Comparison of ENCODE assay signal across 9 cellular contexts in the genomic region with DNA sequence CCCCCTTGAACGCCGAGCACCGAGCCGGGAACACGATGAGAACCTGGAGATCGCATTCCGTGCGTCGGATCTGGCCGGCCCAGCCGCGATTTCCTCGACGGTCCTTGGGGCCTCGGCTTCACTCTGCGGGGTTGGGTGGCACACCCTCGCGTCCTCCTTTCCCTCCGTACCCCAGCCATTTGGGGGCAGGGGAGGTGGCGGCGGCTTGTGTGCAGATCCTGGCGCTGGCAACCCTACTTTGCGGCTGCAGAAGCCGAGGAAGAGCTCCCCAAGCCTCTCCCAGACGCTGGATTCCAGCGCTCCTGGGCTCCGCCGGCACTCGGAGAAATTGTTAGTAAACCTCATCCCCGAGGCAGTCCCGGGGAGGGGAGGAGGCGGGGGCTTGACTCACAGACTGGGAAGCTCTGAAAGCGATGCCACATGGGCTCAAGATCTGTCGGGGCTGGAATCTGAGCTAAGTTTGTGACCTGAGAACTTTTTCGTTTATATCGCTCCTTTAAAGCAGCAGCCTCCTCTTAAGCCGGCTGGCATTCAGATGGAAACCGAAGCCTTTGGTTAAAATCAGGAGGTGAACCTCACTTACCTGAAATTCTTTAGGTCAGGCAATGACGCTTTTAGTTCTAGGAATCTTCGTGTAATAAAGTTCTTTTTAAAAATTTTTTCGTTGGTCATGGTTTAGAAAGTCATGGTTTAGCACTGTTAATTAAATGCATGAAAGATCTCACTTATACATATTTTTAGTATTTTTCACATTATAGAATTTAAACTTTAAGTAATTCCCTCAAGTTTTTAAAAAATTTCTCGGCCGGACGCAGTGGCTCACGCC. TPM values are rescaled to one million over a fixed set of nuclear protein-coding genes. Genes with fewer than 3 reads are reported as not detected.
DNase-seq lines count a peak whose midpoint lies in the region; ATAC-seq, FAIRE-seq and TF ChIP-seq lines count a peak whose summit lies in the region.
"Had no signal": no experiment of that assay in that cellular context is flagged by ENCODE, and none has a peak within 500 bp of the region (broad histone marks: within the 10 kb centered on the region; RNA-seq: fewer than 3 reads in every experiment).

No MANE protein-coding gene starts in this region.

- H3K4me1 ChIP-seq in HUES64 (ENCODE audit: insufficient read depth, low read length) (peaks cover 16% of the 10 kb centered on the region), H1 (replicated peaks in 1 of 4; ENCODE audit: control insufficient read depth in 3 of 4, insufficient read depth in 4 of 4, low read length in 3 of 4) (peaks cover 0 to 5% (median 2%) of the 10 kb centered on the region in 4 experiments; a peak in 4 of 7 replicates), lower lobe of right lung (peaks cover 22% of the 10 kb centered on the region)

- H3K9ac ChIP-seq in HUES64 (ENCODE audit: low read depth, low read length): peak overlapping the region; percentile 83
- peak overlapping the region; percentile 72 to 89 (median 86) for H3K9ac ChIP-seq in H1 (replicated peaks in 1 of 4; ENCODE audit: extremely low read depth in 1 of 4, low read depth in 3 of 4, low read length in 3 of 4)

- no peak overlapping the region for H2AK5ac ChIP-seq in H1 (ENCODE audit: low read depth, low read length)

- TF ChIP-seq POLR2A in H1 (IDR thresholded peaks at IDR 0.05; ENCODE audit: control extremely low read depth in 1 of 2, low read depth in 2 of 2, low read length in 2 of 2): peak in 1 of 2 experiments; percentile 51; a peak in 2 of 3 replicates

- no peak overlapping the region for H2BK20ac ChIP-seq in H1 (ENCODE audit: low read length)

- no peak overlapping the region for H3K23ac ChIP-seq in H1 (ENCODE audit: insufficient read length)

- H2AFZ ChIP-seq in H1 (ENCODE audit: low read length): peak overlapping the region; percentile 28; the same call in 1 of the 2 replicates

- peaks cover 3 to 48% of the 10 kb centered on the region in 2 experiments; a peak in 3 of 4 replicates for H3K79me2 ChIP-seq in H1 (ENCODE audit: control insufficient read depth in 1 of 2, insufficient read depth in 2 of 2, low read length in 2 of 2)

- no peak overlapping the region for H3K4ac ChIP-seq in H1 (replicated peaks; ENCODE audit: insufficient read length, low read depth, low read length)

- no peaks in the 10 kb centered on the region for H3K9me3 ChIP-seq in HUES64 (ENCODE audit: insufficient read depth, low read depth, low read length)
- H3K9me3 ChIP-seq in H1 (ENCODE audit: insufficient read depth in 2 of 2, low read depth in 1 of 2, low read length in 1 of 2): no peaks in the 10 kb centered on the region
- H3K9me3 ChIP-seq in lower lobe of right lung: no peaks in the 10 kb centered on the region

- H4K8ac ChIP-seq in H1 (ENCODE audit: extremely low read depth, insufficient read depth, low read length): peak overlapping the region; percentile 99

- intact Hi-C loops in lower lobe of right lung (cut with DNase I): no loop called here

- TF ChIP-seq CTCF in H1 (IDR thresholded peaks at IDR 0.05; ENCODE audit: control extremely low read depth in 1 of 3, insufficient read depth in 1 of 3, low read depth in 1 of 3, low read length in 3 of 3) (no peak), lower lobe of right lung (IDR thresholded peaks at IDR 0.05) (no peak)

- H2BK12ac ChIP-seq in H1 (ENCODE audit: low read depth, low read length): no peak overlapping the region

- H4K91ac ChIP-seq in H1 (replicated peaks; ENCODE audit: insufficient read length, low read length): peak overlapping the region; percentile 27

- peak overlapping the region; percentile 85 for H3K18ac ChIP-seq in H1 (ENCODE audit: extremely low read depth, low read length)

- ATAC-seq in GM21529 (IDR thresholded peaks at IDR 0.05; ENCODE audit: unreplicated experiment) (peak; percentile 19), lower lobe of right lung (peak; percentile 78 to 86)

- peak overlapping the region; percentile 79 to 85 for H3K4me2 ChIP-seq in H1 (ENCODE audit: insufficient read depth in 1 of 2, low read depth in 2 of 2, low read length in 2 of 2)

- H3K56ac ChIP-seq in H1 (replicated peaks; ENCODE audit: insufficient read length, low read depth, low read length): peak overlapping the region; percentile 60

- peaks cover 2% of the 10 kb centered on the region; the same call in 1 of the 2 replicates for H3K79me1 ChIP-seq in H1 (ENCODE audit: low read depth, low read length)

- H2BK120ac ChIP-seq in H1 (replicated peaks; ENCODE audit: low read depth, low read length): no peak overlapping the region

- peak overlapping the region; percentile 50 for H3K14ac ChIP-seq in H1 (ENCODE audit: insufficient read length)

- H3K4me3 ChIP-seq in HUES64 (ENCODE audit: low read length) (peak overlapping the region; percentile 91), H1 (ENCODE audit: extremely low read depth in 1 of 4, insufficient read depth in 2 of 4, low read depth in 3 of 4, low read length in 4 of 4) (peak overlapping the region; percentile 81 to 92 (median 86)), lower lobe of right lung (peak overlapping the region; percentile 82)

- H2BK5ac ChIP-seq in H1 (ENCODE audit: low read depth, low read length): peak overlapping the region; percentile 84

- no peak for TF ChIP-seq EP300 in H1 (IDR thresholded peaks at IDR 0.05; ENCODE audit: borderline replicate concordance in 1 of 2, low read depth in 2 of 2, low read length in 2 of 2)

- H2BK15ac ChIP-seq in H1 (ENCODE audit: low read length): peak overlapping the region; percentile 33; the same call in 1 of the 2 replicates

- H3K27ac ChIP-seq in HUES64 (ENCODE audit: low read depth, low read length) (peak overlapping the region; percentile 87), H1 (ENCODE audit: low read depth, low read length) (peak overlapping the region; percentile 83), lower lobe of right lung (peak overlapping the region; percentile 91)

- H3K36me3 ChIP-seq in HUES64 (ENCODE audit: insufficient read depth, low read length): no peaks in the 10 kb centered on the region; the same call in 1 of the 2 replicates
- H3K36me3 ChIP-seq in H1 (ENCODE audit: control insufficient read depth in 2 of 4, insufficient read depth in 4 of 4, low read length in 3 of 4): peaks cover 0 to 4% (median 0%) of the 10 kb centered on the region in 4 experiments; a peak in 2 of 8 replicates
- no peaks in the 10 kb centered on the region for H3K36me3 ChIP-seq in lower lobe of right lung

- WGBS in HUES64: under 1% methylated on average over 41 of the region's 45 CpGs
- 12% methylated on average over 33 of the region's 45 CpGs; no CpG with 5 or more reads in 1 of the 2 experiments for WGBS in H1 (ENCODE audit: extremely low coverage in 1 of 2, insufficient coverage in 1 of 2, insufficient read length in 1 of 2, insufficient replicate concordance in 2 of 2, low coverage in 1 of 2, low lambda C conversion rate in 2 of 2, missing lambda C conversion rate in 1 of 2), 2 experiments

- peaks cover 2 to 3% of the 10 kb centered on the region in 2 experiments for H4K20me1 ChIP-seq in H1 (replicated peaks in 1 of 2; ENCODE audit: control insufficient read depth in 1 of 2, insufficient read depth in 2 of 2, low read length in 2 of 2)

- H3K23me2 ChIP-seq in H1 (ENCODE audit: low read depth, low read length): peaks cover 4% of the 10 kb centered on the region; the same call in 1 of the 2 replicates

- H3K27me3 ChIP-seq in HUES64 (ENCODE audit: insufficient read depth, low read length) (no peaks in the 10 kb centered on the region), H1 (replicated peaks in 1 of 4; ENCODE audit: control insufficient read depth in 3 of 4, extremely low read depth in 1 of 4, insufficient read depth in 3 of 4, low read length in 3 of 4) (no peaks in the 10 kb centered on the region), lower lobe of right lung (ENCODE audit: low read depth) (no peaks in the 10 kb centered on the region)

- no peak for FAIRE-seq in H1 (lab: Jason Lieb, UNC)
- FAIRE-seq: islet of Langerhans had no signal

- DNase-seq in EH (ENCODE audit: low read depth) (peak; percentile 96), H1 (ENCODE audit: low read depth in 1 of 2, low spot score in 2 of 2) (peak; percentile 70 to 83), lower lobe of right lung (peak; percentile 75), NCI-H2107 treated with DMSO at 0.1 percent for 48 hours (lab: John Stamatoyannopoulos, UW; ENCODE audit: unreplicated experiment) (no peak)
- DNase-seq in activated CD4-positive, alpha-beta T cell treated with anti-CD3 and anti-CD28 coated beads, Interleukin-2, amount 50 U/mL, for 1 hour: peak; percentile 16
- peak; percentile 11 for DNase-seq in stimulated activated CD8-positive, alpha-beta memory T cell treated with anti-CD3 and anti-CD28 coated beads, Interleukin-4, amount 100 ng/mL, for 24 hours (ENCODE audit: low read depth)

- CTCF ChIA-PET in H1 (lab: Charles Lee; ENCODE audit: partially characterized antibody): interaction anchor here (1.0 to 2.4 kb wide), 6 partner anchors 14 to 140 kb away, joined by 3 to 8 read pairs (median 4); a partner anchor contains a TSS

- POLR2A ChIA-PET in H1 (lab: Charles Lee; ENCODE audit: partially characterized antibody): interaction anchor here (0.5 to 2.7 kb wide), 28 partner anchors 9 to 260 kb away, joined by 3 to 26 read pairs (median 4); a partner anchor contains a TSS

- H4K5ac ChIP-seq in H1 (ENCODE audit: insufficient read length, low read depth, low read length): peak overlapping the region; percentile 78

- TF ChIP-seq RAD21 in H1 (IDR thresholded peaks at IDR 0.05 in 1 of 2, conservative IDR thresholded peaks at IDR 0.05 in 1 of 2; ENCODE audit: low read depth in 2 of 2, low read length in 2 of 2): 0 out of 4 replicates have a peak, but pooled peaks of 1 of the 2 experiments have one; percentile 4

TF ChIP-seq in H1, 55 proteins besides CTCF, POLR2A, EP300 and RAD21 (continues in another document):
- TF ChIP-seq TCF12 (IDR thresholded peaks at IDR 0.05; ENCODE audit: low read depth, low read length): 0 out of 2 replicates have a peak, but pooled peaks have one; percentile 20

RNA-seq across cellular contexts. Expression of a gene that starts 0.8 kb away (rescaled TPM):
- polyA plus RNA-seq in HUES64 (2013, experiment 1 of 2): 25.0 TPM
- 25.0 TPM for polyA plus RNA-seq in HUES64 (2013, experiment 2 of 2)
- total RNA-seq in H1 (2021; fragmentation: NEBNext Ultra II Directional; extraction: Animal tissue kit (Norgen Biotek cat#: 25700)): 88.0 and 94.4 TPM in 2 replicates
- polyA plus RNA-seq in H1 (2011; rRNA removed): 32.5 and 41.8 TPM in 2 replicates
- 28.3 TPM for polyA plus RNA-seq in H1 (2011; cell fraction: cytosol; rRNA removed)
- polyA plus RNA-seq in H1 (2011; cell fraction: nucleus; rRNA removed): 65.3 TPM
- 32.5 to 44.3 TPM (median 39.1 TPM) in 4 replicates for polyA plus RNA-seq in H1 (2012, experiment 1 of 2)
- polyA plus RNA-seq in H1 (2012, experiment 2 of 2): 3.6 TPM
- polyA plus RNA-seq in H1 (2013, experiment 1 of 2): 49.6 TPM
- 54.4 TPM for polyA plus RNA-seq in H1 (2013, experiment 2 of 2)
- polyA minus RNA-seq in H1 (2011; rRNA and poly(A)+ RNA removed): 92.5 and 116 TPM in 2 replicates
- polyA minus RNA-seq in H1 (2011; cell fraction: cytosol; rRNA and poly(A)+ RNA removed): 29.2 TPM
- 98.4 TPM for polyA minus RNA-seq in H1 (2011; cell fraction: nucleus; rRNA and poly(A)+ RNA removed)
- 59.7 TPM for total RNA-seq in lower lobe of right lung
